ENCODE assay signal across 1 cellular context in genomic region chr7:45921381-45921698, GRCh38.
TF ChIP-seq lines count a peak whose summit lies in the region.

No MANE protein-coding gene starts in this region.

TF ChIP-seq in HepG2, 621 proteins besides CTCF, POLR2A, EP300 and RAD21:
- TF ChIP-seq JUND (CRISPR knock-in tag; IDR thresholded peaks at IDR 0.05) = no peak
- no peak for TF ChIP-seq PPARG (CRISPR knock-in tag; conservative IDR thresholded peaks at IDR 0.05)
- TF ChIP-seq MXI1 (IDR thresholded peaks at IDR 0.05; ENCODE audit: borderline replicate concordance, low read depth, low read length) = no peak
- no peak for TF ChIP-seq HMGXB4 (CRISPR knock-in tag; IDR thresholded peaks at IDR 0.05; ENCODE audit: borderline replicate concordance in 1 of 2, low read depth in 1 of 2)
- TF ChIP-seq, protein P1, sequence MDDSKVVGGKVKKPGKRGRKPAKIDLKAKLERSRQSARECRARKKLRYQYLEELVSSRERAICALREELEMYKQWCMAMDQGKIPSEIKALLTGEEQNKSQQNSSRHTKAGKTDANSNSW (CRISPR knock-in tag; IDR thresholded peaks at IDR 0.05; ENCODE audit: borderline replicate concordance) = no peak
- TF ChIP-seq ATF7 (IDR thresholded peaks at IDR 0.05) = no peak
- TF ChIP-seq ATF7 (CRISPR knock-in tag; IDR thresholded peaks at IDR 0.05) = no peak
- TF ChIP-seq, protein P2, sequence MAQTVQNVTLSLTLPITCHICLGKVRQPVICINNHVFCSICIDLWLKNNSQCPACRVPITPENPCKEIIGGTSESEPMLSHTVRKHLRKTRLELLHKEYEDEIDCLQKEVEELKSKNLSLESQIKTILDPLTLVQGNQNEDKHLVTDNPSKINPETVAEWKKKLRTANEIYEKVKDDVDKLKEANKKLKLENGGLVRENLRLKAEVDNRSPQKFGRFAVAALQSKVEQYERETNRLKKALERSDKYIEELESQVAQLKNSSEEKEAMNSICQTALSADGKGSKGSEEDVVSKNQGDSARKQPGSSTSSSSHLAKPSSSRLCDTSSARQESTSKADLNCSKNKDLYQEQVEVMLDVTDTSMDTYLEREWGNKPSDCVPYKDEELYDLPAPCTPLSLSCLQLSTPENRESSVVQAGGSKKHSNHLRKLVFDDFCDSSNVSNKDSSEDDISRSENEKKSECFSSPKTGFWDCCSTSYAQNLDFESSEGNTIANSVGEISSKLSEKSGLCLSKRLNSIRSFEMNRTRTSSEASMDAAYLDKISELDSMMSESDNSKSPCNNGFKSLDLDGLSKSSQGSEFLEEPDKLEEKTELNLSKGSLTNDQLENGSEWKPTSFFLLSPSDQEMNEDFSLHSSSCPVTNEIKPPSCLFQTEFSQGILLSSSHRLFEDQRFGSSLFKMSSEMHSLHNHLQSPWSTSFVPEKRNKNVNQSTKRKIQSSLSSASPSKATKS (CRISPR knock-in tag; IDR thresholded peaks at IDR 0.05) = no peak
- TF ChIP-seq RCOR2 (CRISPR knock-in tag; IDR thresholded peaks at IDR 0.05) = no peak
- TF ChIP-seq ZNF7 (CRISPR knock-in tag; IDR thresholded peaks at IDR 0.05) = no peak
- TF ChIP-seq ZBTB38 (CRISPR knock-in tag; IDR thresholded peaks at IDR 0.05) = no peak
- TF ChIP-seq, protein P3, sequence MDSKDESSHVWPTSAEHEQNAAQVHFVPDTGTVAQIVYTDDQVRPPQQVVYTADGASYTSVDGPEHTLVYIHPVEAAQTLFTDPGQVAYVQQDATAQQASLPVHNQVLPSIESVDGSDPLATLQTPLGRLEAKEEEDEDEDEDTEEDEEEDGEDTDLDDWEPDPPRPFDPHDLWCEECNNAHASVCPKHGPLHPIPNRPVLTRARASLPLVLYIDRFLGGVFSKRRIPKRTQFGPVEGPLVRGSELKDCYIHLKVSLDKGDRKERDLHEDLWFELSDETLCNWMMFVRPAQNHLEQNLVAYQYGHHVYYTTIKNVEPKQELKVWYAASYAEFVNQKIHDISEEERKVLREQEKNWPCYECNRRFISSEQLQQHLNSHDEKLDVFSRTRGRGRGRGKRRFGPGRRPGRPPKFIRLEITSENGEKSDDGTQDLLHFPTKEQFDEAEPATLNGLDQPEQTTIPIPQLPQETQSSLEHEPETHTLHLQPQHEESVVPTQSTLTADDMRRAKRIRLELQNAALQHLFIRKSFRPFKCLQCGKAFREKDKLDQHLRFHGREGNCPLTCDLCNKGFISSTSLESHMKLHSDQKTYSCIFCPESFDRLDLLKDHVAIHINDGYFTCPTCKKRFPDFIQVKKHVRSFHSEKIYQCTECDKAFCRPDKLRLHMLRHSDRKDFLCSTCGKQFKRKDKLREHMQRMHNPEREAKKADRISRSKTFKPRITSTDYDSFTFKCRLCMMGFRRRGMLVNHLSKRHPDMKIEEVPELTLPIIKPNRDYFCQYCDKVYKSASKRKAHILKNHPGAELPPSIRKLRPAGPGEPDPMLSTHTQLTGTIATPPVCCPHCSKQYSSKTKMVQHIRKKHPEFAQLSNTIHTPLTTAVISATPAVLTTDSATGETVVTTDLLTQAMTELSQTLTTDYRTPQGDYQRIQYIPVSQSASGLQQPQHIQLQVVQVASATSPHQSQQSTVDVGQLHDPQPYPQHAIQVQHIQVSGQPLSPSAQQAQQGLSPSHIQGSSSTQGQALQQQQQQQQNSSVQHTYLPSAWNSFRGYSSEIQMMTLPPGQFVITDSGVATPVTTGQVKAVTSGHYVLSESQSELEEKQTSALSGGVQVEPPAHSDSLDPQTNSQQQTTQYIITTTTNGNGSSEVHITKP (CRISPR knock-in tag; IDR thresholded peaks at IDR 0.05; ENCODE audit: low read depth) = no peak
- TF ChIP-seq TAF1 (CRISPR knock-in tag; IDR thresholded peaks at IDR 0.05) = no peak
- TF ChIP-seq KLF9 (CRISPR knock-in tag; IDR thresholded peaks at IDR 0.05; ENCODE audit: low read depth) = no peak
- TF ChIP-seq ZBTB43 (CRISPR knock-in tag; conservative IDR thresholded peaks at IDR 0.05) = no peak
- TF ChIP-seq ZNF333 (CRISPR knock-in tag; IDR thresholded peaks at IDR 0.05; ENCODE audit: borderline replicate concordance) = no peak
- no peak for TF ChIP-seq ZNF703 (CRISPR knock-in tag; IDR thresholded peaks at IDR 0.05; ENCODE audit: borderline replicate concordance)
- TF ChIP-seq ZNF33B (CRISPR knock-in tag; IDR thresholded peaks at IDR 0.05) = no peak
